ENCODE assay signal across 9 cellular contexts in genomic region chrX:96770315-96770714, GRCh38.
DNase-seq lines count a peak whose midpoint lies in the region; ATAC-seq and TF ChIP-seq lines count a peak whose summit lies in the region.
"Had no signal": no experiment of that assay in that cellular context is flagged by ENCODE, and none has a peak within 500 bp of the region (broad histone marks: within the 10 kb centered on the region; RNA-seq: fewer than 3 reads in every experiment).

No MANE protein-coding gene starts in this region.

- intact Hi-C loops in Calu3 (cut with micrococcal nuclease; ENCODE audit: unreplicated experiment): loop anchor here (2.0 to 10.0 kb wide), 3 partner anchors 224 to 914 kb away; no protein-coding TSS in a partner anchor

- no peak overlapping the region for H3K27ac Mint-ChIP-seq in Calu3 (ENCODE audit: unreplicated experiment)
- H3K27ac Mint-ChIP-seq in mesothelial cell of epicardium: no peak overlapping the region
- H3K27ac Mint-ChIP-seq in activated CD4-positive, alpha-beta memory T cell treated with anti-CD3 and anti-CD28 coated beads, Interleukin-2, amount 10 ng/mL, durations not matched to agents 7 days and 5 days: no peak overlapping the region

- no peak overlapping the region for H3K4me3 ChIP-seq in astrocyte of the spinal cord (ENCODE audit: low read depth, low read length)

- no peaks in the 10 kb centered on the region for H3K27me3 Mint-ChIP-seq in Calu3 (ENCODE audit: unreplicated experiment)
- H3K27me3 Mint-ChIP-seq in mesothelial cell of epicardium (ENCODE audit: low read depth): no peaks in the 10 kb centered on the region
- H3K27me3 Mint-ChIP-seq in activated CD4-positive, alpha-beta memory T cell treated with anti-CD3 and anti-CD28 coated beads, Interleukin-2, amount 10 ng/mL, durations not matched to agents 7 days and 5 days: no peaks in the 10 kb centered on the region

- DNase-seq in Calu3 (no peak), HT1080 (ENCODE audit: low read depth) (peak; percentile 1), astrocyte of the spinal cord (ENCODE audit: low read depth, low spot score) (peak; percentile 25), mesothelial cell of epicardium (ENCODE audit: low spot score in 2 of 2, unreplicated experiment in 2 of 2) (no peak)
- no peak for DNase-seq in NK-92 treated with Interleukin-12 subunit alpha and Interleukin-12 subunit beta, amount 100 ng/mL, for 24 hours (lab: John Stamatoyannopoulos, UW)
- no peak for DNase-seq in activated CD4-positive, alpha-beta T cell treated with anti-CD3 and anti-CD28 coated beads for 1 hour
- no peak for DNase-seq in activated CD4-positive, alpha-beta memory T cell treated with anti-CD3 and anti-CD28 coated beads, Interleukin-2, amount 10 ng/mL, durations not matched to agents 7 days and 5 days
- DNase-seq: activated CD8-positive, alpha-beta memory T cell treated with anti-CD3 and anti-CD28 coated beads, Interleukin-2, amount 50 U/mL, for 4 hours had no signal

- TF ChIP-seq CTCF in Calu3 (IDR thresholded peaks at IDR 0.05; ENCODE audit: unreplicated experiment): peak; percentile 16
- TF ChIP-seq CTCF in astrocyte of the spinal cord (IDR thresholded peaks at IDR 0.05; ENCODE audit: low read depth, low read length): peak; percentile 33
- TF ChIP-seq CTCF in mesothelial cell of epicardium (IDR thresholded peaks at IDR 0.05; ENCODE audit: unreplicated experiment): peak; percentile 68

- POLR2A ChIA-PET in activated CD4-positive, alpha-beta memory T cell treated with anti-CD3 and anti-CD28 coated beads, Interleukin-2, amount 10 ng/mL, durations not matched to agents 7 days and 5 days (lab: Charles Lee): no interaction called here

- H3K4me3 Mint-ChIP-seq in Calu3 (ENCODE audit: low read depth, unreplicated experiment): no peak overlapping the region
- no peak overlapping the region for H3K4me3 Mint-ChIP-seq in mesothelial cell of epicardium
- no peak overlapping the region for H3K4me3 Mint-ChIP-seq in activated CD4-positive, alpha-beta memory T cell treated with anti-CD3 and anti-CD28 coated beads, Interleukin-2, amount 10 ng/mL, durations not matched to agents 7 days and 5 days

- in situ Hi-C loops in astrocyte of the spinal cord (cut with HindIII; ENCODE audit: low sequenced_read_pairs): no loop called here

- no TSS peak for BruUV-seq in Calu3 (replicated peaks; lab: Mats Ljungman, UMichigan)

- H3K36me3 Mint-ChIP-seq in Calu3 (ENCODE audit: insufficient read depth, unreplicated experiment) (no peaks in the 10 kb centered on the region), mesothelial cell of epicardium (no peaks in the 10 kb centered on the region)
- no peaks in the 10 kb centered on the region for H3K36me3 Mint-ChIP-seq in activated CD4-positive, alpha-beta memory T cell treated with anti-CD3 and anti-CD28 coated beads, Interleukin-2, amount 10 ng/mL, durations not matched to agents 7 days and 5 days (ENCODE audit: low read depth)

- CTCF ChIA-PET in Calu3 (lab: Charles Lee): interaction anchor here (0.6 kb wide), 1 partner anchor 783 kb away, joined by 3 read pairs; no protein-coding TSS in a partner anchor
- CTCF ChIA-PET in activated CD4-positive, alpha-beta memory T cell treated with anti-CD3 and anti-CD28 coated beads, Interleukin-2, amount 10 ng/mL, durations not matched to agents 7 days and 5 days (lab: Charles Lee): interaction anchor here (1.5 kb wide), 1 partner anchor 915 kb away, joined by 4 read pairs; no protein-coding TSS in a partner anchor

- H3K9me3 Mint-ChIP-seq in Calu3 (ENCODE audit: low read depth, unreplicated experiment): no peaks in the 10 kb centered on the region
- H3K9me3 Mint-ChIP-seq in mesothelial cell of epicardium: no peaks in the 10 kb centered on the region
- no peaks in the 10 kb centered on the region for H3K9me3 Mint-ChIP-seq in activated CD4-positive, alpha-beta memory T cell treated with anti-CD3 and anti-CD28 coated beads, Interleukin-2, amount 10 ng/mL, durations not matched to agents 7 days and 5 days

- no peak for ATAC-seq in HG02763 (IDR thresholded peaks at IDR 0.05; ENCODE audit: unreplicated experiment)

- H3K4me1 Mint-ChIP-seq in Calu3 (ENCODE audit: low read depth, unreplicated experiment) (no peaks in the 10 kb centered on the region), mesothelial cell of epicardium (peaks cover 2% of the 10 kb centered on the region)
- H3K4me1 Mint-ChIP-seq in activated CD4-positive, alpha-beta memory T cell treated with anti-CD3 and anti-CD28 coated beads, Interleukin-2, amount 10 ng/mL, durations not matched to agents 7 days and 5 days: peaks cover 2% of the 10 kb centered on the region

Comparison
In these comparisons a context has a peak if more than half of its experiments do, and no peak if none do; other contexts are left out.
1. DNase-seq: peak in HT1080 (single experiment) and astrocyte of the spinal cord (single experiment); none in Calu3 (single experiment), mesothelial cell of epicardium (0 of 2), NK-92 treated with Interleukin-12 subunit alpha and Interleukin-12 subunit beta, amount 100 ng/mL, for 24 hours (single experiment), activated CD4-positive, alpha-beta T cell treated with anti-CD3 and anti-CD28 coated beads for 1 hour (single experiment) and activated CD4-positive, alpha-beta memory T cell treated with anti-CD3 and anti-CD28 coated beads, Interleukin-2, amount 10 ng/mL, durations not matched to agents 7 days and 5 days (single experiment).
2. CTCF ChIP-seq: peak in every context shown above with its lines; median percentile 68 in mesothelial cell of epicardium; 33 in astrocyte of the spinal cord; 16 in Calu3.